30 cellular contexts compared by ENCODE assay signal in the genomic region with DNA sequence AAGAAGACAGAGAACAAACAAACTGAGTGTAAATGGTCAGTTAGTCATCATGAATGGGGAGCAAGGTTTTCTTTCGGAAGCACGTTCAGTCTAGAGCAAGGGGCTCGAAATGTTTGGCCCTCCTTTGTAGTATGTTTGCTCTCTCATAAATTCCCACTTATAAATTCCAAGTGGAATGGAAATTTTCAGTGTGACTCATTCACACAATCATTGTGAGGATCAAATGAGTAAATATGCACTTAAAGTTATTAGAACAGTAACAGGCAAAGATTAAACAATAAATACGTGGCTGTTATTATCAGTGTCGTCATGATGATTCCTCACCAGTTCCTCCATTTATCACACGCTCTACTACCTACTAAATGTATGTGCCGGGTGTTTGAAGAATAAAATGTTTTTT. TPM values are rescaled to one million over a fixed set of nuclear protein-coding genes. Genes with fewer than 3 reads are reported as not detected.
DNase-seq lines count a peak whose midpoint lies in the region; ATAC-seq, FAIRE-seq and TF ChIP-seq lines count a peak whose summit lies in the region.
"Had no signal": no experiment of that assay in that cellular context is flagged by ENCODE, and none has a peak within 500 bp of the region (broad histone marks: within the 10 kb centered on the region; RNA-seq: fewer than 3 reads in every experiment).

No MANE protein-coding gene starts in this region.

- FAIRE-seq in A549 (lab: Jason Lieb, UNC) = no peak
- FAIRE-seq: endothelial cell of umbilical vein, GM12878 had no signal

- H3K27ac Mint-ChIP-seq in HFFc6 = no peak overlapping the region
- H3K27ac Mint-ChIP-seq: activated naive CD4-positive, alpha-beta T cell treated with anti-CD3 and anti-CD28 coated beads, Interleukin-2, amount 50 U/mL, for 72 hours; CD4-positive, alpha-beta T cell; T-cell had no signal

- no peak overlapping the region for H3K27ac ChIP-seq in A549
- H3K27ac ChIP-seq: breast epithelium, gastrocnemius medialis, parathyroid adenoma, right atrium auricular region, thyroid gland had no signal

- ATAC-seq in A549 = peak; percentile 36 to 84; a peak in 3 of 6 replicates
- ATAC-seq in GM18502 (IDR thresholded peaks at IDR 0.05; ENCODE audit: poor library complexity, unreplicated experiment) = no peak
- ATAC-seq: activated naive CD4-positive, alpha-beta T cell treated with anti-CD3 and anti-CD28 coated beads, Interleukin-2, amount 50 U/mL, for 72 hours; gastrocnemius medialis; GM12878; T-cell had no signal

- H3K36me3 Mint-ChIP-seq in HFFc6 (ENCODE audit: low read depth) = no peaks in the 10 kb centered on the region
- H3K36me3 Mint-ChIP-seq: activated naive CD4-positive, alpha-beta T cell treated with anti-CD3 and anti-CD28 coated beads, Interleukin-2, amount 50 U/mL, for 72 hours; T-cell had no signal

- H3K4me3 ChIP-seq in A549 = no peak overlapping the region
- H3K4me3 ChIP-seq in LNCaP clone FGC (ENCODE audit: low read depth, low read length) = no peak overlapping the region
- H3K4me3 ChIP-seq in endocrine pancreas (ENCODE audit: control insufficient read depth, insufficient read depth, low read length) = peak overlapping the region; percentile 30
- no peak overlapping the region for H3K4me3 ChIP-seq in H7 (ENCODE audit: insufficient read depth, low read depth, low read length)
- H3K4me3 ChIP-seq: breast epithelium, gastrocnemius medialis, GM12878, HAP-1, right atrium auricular region, thyroid gland had no signal

- H3K27me3 Mint-ChIP-seq in HFFc6 (ENCODE audit: insufficient read depth) = no peaks in the 10 kb centered on the region

- no peak for TF ChIP-seq RAD21 in A549 (conservative IDR thresholded peaks at IDR 0.05 in 1 of 2, IDR thresholded peaks at IDR 0.05 in 1 of 2)

- H3K36me3 ChIP-seq in endocrine pancreas (ENCODE audit: control insufficient read depth, insufficient read depth, low read length) = peaks cover 3% of the 10 kb centered on the region
- H3K36me3 ChIP-seq in H7 (replicated peaks; ENCODE audit: control insufficient read depth, insufficient read depth, low read length) = no peaks in the 10 kb centered on the region
- H3K36me3 ChIP-seq: breast epithelium, gastrocnemius medialis, HAP-1, right atrium auricular region, thyroid gland had no signal

- TF ChIP-seq POLR2A in A549 (IDR thresholded peaks at IDR 0.05; ENCODE audit: low read length) = no peak

- H3K4me1 Mint-ChIP-seq in HFFc6 (ENCODE audit: low read depth) = peaks cover 16% of the 10 kb centered on the region
- H3K4me1 Mint-ChIP-seq: T-cell had no signal

- no peak overlapping the region for H3K4me3 Mint-ChIP-seq in HFFc6
- H3K4me3 Mint-ChIP-seq: CD4-positive, alpha-beta T cell; T-cell had no signal

- POLR2A ChIA-PET in A549 (lab: Yijun Ruan, JAX) = no interaction called here

- 8% methylated on average over 7 of the region's 7 CpGs for WGBS in A549 (ENCODE audit: missing lambda C conversion rate)

- CTCF ChIA-PET in A549 (lab: Yijun Ruan, JAX) = interaction anchor here (1.0 kb wide), 1 partner anchor 11 kb away, joined by 3 read pairs; no protein-coding TSS in a partner anchor

- DNase-seq in A549 (ENCODE audit: low read depth in 1 of 2, low spot score in 1 of 2) = peak in 1 of 2 experiments; percentile 64
- DNase-seq in LNCaP clone FGC (ENCODE audit: low read depth) = peak; percentile 42
- peak; percentile 86 for DNase-seq in NCI-H774 (lab: John Stamatoyannopoulos, UW)
- no peak for DNase-seq in H7
- DNase-seq in HFFc6 = no peak
- no peak for DNase-seq in posterior vena cava (ENCODE audit: low spot score)
- DNase-seq: activated CD4-positive, alpha-beta T cell treated with anti-CD3 and anti-CD28 coated beads for 48 hours; activated CD8-positive, alpha-beta memory T cell treated with anti-CD3 and anti-CD28 coated beads for 24 hours; activated T-cell treated with anti-CD3 and anti-CD28 coated beads for 4 hours; CD4-positive, alpha-beta T cell; gastrocnemius medialis; hippocampal formation; mesenchymal stem cell; NCI-H187; NCI-H524 treated with DMSO at 0.1 percent for 48 hours; T-cell; thyroid gland had no signal

- H3K9ac ChIP-seq in endocrine pancreas (ENCODE audit: control insufficient read depth, insufficient read depth, low read length) = no peak overlapping the region
- H3K9ac ChIP-seq: parathyroid adenoma had no signal

- H3K9me3 ChIP-seq in A549 (peaks cover 13% of the 10 kb centered on the region; the same call in 2 of the 3 replicates), endocrine pancreas (ENCODE audit: control insufficient read depth, low read length) (no peaks in the 10 kb centered on the region)
- H3K9me3 ChIP-seq: gastrocnemius medialis, HAP-1, right atrium auricular region, thyroid gland had no signal

- peaks cover 10% of the 10 kb centered on the region; the same call in 2 of the 3 replicates for H3K4me1 ChIP-seq in A549
- peaks cover 5% of the 10 kb centered on the region for H3K4me1 ChIP-seq in endocrine pancreas (ENCODE audit: control insufficient read depth, insufficient read depth, low read length)
- H3K4me1 ChIP-seq: breast epithelium, gastrocnemius medialis, HAP-1, parathyroid adenoma, right atrium auricular region, thyroid gland had no signal

- intact Hi-C loops in posterior vena cava (cut with DNase I) = no loop called here

- TF ChIP-seq CTCF in A549 (IDR thresholded peaks at IDR 0.05) (no peak), LNCaP clone FGC (IDR thresholded peaks at IDR 0.05; ENCODE audit: control insufficient read depth, extremely low read depth, insufficient read depth) (no peak), HFFc6 (IDR thresholded peaks at IDR 0.05) (no peak)

- peak overlapping the region; percentile 41 for H3K4me2 ChIP-seq in A549

- no peaks in the 10 kb centered on the region for H3K27me3 ChIP-seq in endocrine pancreas (ENCODE audit: control insufficient read depth, insufficient read depth, low read length)
- no peaks in the 10 kb centered on the region for H3K27me3 ChIP-seq in H7 (ENCODE audit: control insufficient read depth, insufficient read depth, low read length)
- H3K27me3 ChIP-seq: gastrocnemius medialis, right atrium auricular region, thyroid gland had no signal

- H3K9me3 Mint-ChIP-seq in HFFc6 = no peaks in the 10 kb centered on the region

- TF ChIP-seq EP300 in A549 (IDR thresholded peaks at IDR 0.05) = 0 out of 5 replicates have a peak, but pooled peaks of 1 of the 2 experiments have one; percentile 39

TF ChIP-seq in A549, 52 proteins besides CTCF, POLR2A, EP300 and RAD21 (continues in another document):
- peak; percentile 91 for TF ChIP-seq JUNB (IDR thresholded peaks at IDR 0.05)
- no peak for TF ChIP-seq MYC (IDR thresholded peaks at IDR 0.05; ENCODE audit: borderline replicate concordance, low read length)
- TF ChIP-seq FOXS1 (CRISPR knock-in tag; IDR thresholded peaks at IDR 0.05) = no peak
- TF ChIP-seq, protein P1, sequence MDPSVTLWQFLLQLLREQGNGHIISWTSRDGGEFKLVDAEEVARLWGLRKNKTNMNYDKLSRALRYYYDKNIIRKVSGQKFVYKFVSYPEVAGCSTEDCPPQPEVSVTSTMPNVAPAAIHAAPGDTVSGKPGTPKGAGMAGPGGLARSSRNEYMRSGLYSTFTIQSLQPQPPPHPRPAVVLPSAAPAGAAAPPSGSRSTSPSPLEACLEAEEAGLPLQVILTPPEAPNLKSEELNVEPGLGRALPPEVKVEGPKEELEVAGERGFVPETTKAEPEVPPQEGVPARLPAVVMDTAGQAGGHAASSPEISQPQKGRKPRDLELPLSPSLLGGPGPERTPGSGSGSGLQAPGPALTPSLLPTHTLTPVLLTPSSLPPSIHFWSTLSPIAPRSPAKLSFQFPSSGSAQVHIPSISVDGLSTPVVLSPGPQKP (IDR thresholded peaks at IDR 0.05; ENCODE audit: low read depth, low read length) = no peak
- TF ChIP-seq, protein P2, sequence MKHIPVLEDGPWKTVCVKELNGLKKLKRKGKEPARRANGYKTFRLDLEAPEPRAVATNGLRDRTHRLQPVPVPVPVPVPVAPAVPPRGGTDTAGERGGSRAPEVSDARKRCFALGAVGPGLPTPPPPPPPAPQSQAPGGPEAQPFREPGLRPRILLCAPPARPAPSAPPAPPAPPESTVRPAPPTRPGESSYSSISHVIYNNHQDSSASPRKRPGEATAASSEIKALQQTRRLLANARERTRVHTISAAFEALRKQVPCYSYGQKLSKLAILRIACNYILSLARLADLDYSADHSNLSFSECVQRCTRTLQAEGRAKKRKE (CRISPR knock-in tag; IDR thresholded peaks at IDR 0.05; ENCODE audit: low read depth) = no peak
- TF ChIP-seq, protein P3, sequence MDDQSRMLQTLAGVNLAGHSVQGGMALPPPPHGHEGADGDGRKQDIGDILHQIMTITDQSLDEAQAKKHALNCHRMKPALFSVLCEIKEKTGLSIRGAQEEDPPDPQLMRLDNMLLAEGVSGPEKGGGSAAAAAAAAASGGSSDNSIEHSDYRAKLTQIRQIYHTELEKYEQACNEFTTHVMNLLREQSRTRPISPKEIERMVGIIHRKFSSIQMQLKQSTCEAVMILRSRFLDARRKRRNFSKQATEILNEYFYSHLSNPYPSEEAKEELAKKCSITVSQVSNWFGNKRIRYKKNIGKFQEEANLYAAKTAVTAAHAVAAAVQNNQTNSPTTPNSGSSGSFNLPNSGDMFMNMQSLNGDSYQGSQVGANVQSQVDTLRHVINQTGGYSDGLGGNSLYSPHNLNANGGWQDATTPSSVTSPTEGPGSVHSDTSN (IDR thresholded peaks at IDR 0.05) = no peak
- peak; percentile 43; the same call in 1 of the 2 replicates for TF ChIP-seq FOSL2 (IDR thresholded peaks at IDR 0.05)
- peak; percentile 84 for TF ChIP-seq FOSL2 (CRISPR knock-in tag; IDR thresholded peaks at IDR 0.05)
- no peak for TF ChIP-seq RCOR1 (IDR thresholded peaks at IDR 0.05; ENCODE audit: low read depth, low read length)
- TF ChIP-seq MAFK (IDR thresholded peaks at IDR 0.05; ENCODE audit: partially characterized antibody) = no peak
- no peak for TF ChIP-seq ZFP36 (IDR thresholded peaks at IDR 0.05; ENCODE audit: borderline replicate concordance, partially characterized antibody)

RNA-seq across cellular contexts. Expression of a gene that starts 10.5 kb away (rescaled TPM):
- not detected in 2 replicates for polyA plus RNA-seq in A549 (2011; rRNA removed)
- polyA plus RNA-seq in A549 (2012; cell fraction: cytosol; rRNA removed) = not detected in 2 replicates
- not detected in 2 replicates for polyA plus RNA-seq in A549 (2012; cell fraction: nucleus; rRNA removed)
- polyA plus RNA-seq in A549 (2017; fragmentation: RNase III; extraction: RNeasy Plus Mini Kit Qiagen cat#74134 plus additional on column Dnase treatment) = not detected in 3 replicates
- not detected in 2 replicates for polyA minus RNA-seq in A549 (2011; rRNA and poly(A)+ RNA removed)
- 0.10 TPM in 1 of 2 replicates, not detected in the other for total RNA-seq in H7 (2014; rRNA removed; shearing (Covaris generic))
- under 1 TPM; 0.14 to 0.71 (median 0.22) TPM for total RNA-seq in HFFc6 (2021; fragmentation: NEBNext Ultra II Directional; extraction: Animal tissue kit (Norgen Biotek cat#: 25700))
- total RNA-seq in posterior vena cava = under 1 TPM; 0.19 to 0.38 TPM
- total RNA-seq: activated naive CD4-positive, alpha-beta T cell treated with anti-CD3 and anti-CD28 coated beads, Interleukin-2, amount 50 U/mL, for 72 hours; CD4-positive, alpha-beta T cell; endothelial cell of umbilical vein; GM12878; myocyte; right atrium auricular region; RPMI7951; SK-MEL-5; T-cell had no signal
- polyA plus RNA-seq: endothelial cell of umbilical vein, fibroblast of lung, GM12878 had no signal

Comparison
In these comparisons a context has a peak if more than half of its experiments do, and no peak if none do; other contexts are left out.
1. DNase-seq: peak in LNCaP clone FGC (single experiment) and NCI-H774 (single experiment); none in H7 (single experiment), HFFc6 (single experiment) and posterior vena cava (single experiment).